2 cellular contexts compared by ENCODE assay signal in the genomic region with DNA sequence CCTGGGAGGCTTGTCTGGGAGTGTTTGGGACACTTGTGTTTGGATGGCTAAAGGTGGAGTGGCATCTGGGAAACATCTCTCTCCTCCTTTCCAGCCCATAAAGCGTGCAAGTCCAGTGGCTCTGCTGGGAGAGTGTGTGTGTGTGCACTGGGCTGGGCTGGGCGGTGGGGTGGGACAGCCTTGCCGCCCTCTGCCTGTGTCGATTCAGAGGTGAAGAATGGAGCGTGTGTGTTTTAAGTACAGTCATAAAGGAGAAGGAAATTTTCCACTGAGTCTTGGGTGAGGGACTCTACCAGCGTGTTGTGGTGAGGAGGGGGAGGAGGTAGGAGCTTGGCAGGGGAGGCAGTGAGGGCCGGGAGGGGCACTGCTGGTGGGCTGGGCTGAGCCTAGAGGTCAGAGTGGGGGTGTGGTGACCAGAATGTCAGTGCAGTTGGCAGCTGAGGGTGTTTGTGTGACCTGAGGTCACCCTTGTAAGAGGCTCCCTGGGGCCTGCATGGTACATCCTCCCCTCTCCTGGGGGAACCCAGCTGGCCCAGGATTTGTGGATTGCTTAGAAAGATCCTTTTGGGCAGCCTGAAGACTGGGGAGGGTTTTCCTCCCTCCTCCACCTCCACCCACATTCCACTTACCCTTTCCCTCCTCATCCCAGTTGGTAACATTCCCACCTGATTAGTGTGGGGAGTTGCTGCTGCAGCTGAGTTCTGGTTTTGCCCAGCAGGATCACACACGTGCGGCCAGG.
A peak's percentile ranks its signal among the peaks of the same experiment; 100 is the strongest.
TF ChIP-seq lines count a peak whose summit lies in the region.

No MANE protein-coding gene starts in this region.

TF ChIP-seq in IMR-90, 13 proteins besides CTCF, POLR2A, EP300 and RAD21:
- TF ChIP-seq BHLHE40 (IDR thresholded peaks at IDR 0.05; ENCODE audit: low read depth, low read length) (peak; percentile 14; the same call in 1 of the 2 replicates), MXI1 (IDR thresholded peaks at IDR 0.05; ENCODE audit: borderline replicate concordance, low read depth, low read length) (peak; percentile 39), RFX5 (IDR thresholded peaks at IDR 0.05; ENCODE audit: low read depth, low read length) (no peak), SMC3 (IDR thresholded peaks at IDR 0.05; ENCODE audit: low read depth, low read length) (0 out of 2 replicates have a peak, but pooled peaks have one; percentile 7)
- TF ChIP-seq, protein P1, sequence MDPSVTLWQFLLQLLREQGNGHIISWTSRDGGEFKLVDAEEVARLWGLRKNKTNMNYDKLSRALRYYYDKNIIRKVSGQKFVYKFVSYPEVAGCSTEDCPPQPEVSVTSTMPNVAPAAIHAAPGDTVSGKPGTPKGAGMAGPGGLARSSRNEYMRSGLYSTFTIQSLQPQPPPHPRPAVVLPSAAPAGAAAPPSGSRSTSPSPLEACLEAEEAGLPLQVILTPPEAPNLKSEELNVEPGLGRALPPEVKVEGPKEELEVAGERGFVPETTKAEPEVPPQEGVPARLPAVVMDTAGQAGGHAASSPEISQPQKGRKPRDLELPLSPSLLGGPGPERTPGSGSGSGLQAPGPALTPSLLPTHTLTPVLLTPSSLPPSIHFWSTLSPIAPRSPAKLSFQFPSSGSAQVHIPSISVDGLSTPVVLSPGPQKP (IDR thresholded peaks at IDR 0.05; ENCODE audit: borderline replicate concordance, low read depth, low read length), result no peak

TF ChIP-seq in HepG2, 621 proteins besides CTCF, POLR2A, EP300 and RAD21:
- TF ChIP-seq, protein P2, sequence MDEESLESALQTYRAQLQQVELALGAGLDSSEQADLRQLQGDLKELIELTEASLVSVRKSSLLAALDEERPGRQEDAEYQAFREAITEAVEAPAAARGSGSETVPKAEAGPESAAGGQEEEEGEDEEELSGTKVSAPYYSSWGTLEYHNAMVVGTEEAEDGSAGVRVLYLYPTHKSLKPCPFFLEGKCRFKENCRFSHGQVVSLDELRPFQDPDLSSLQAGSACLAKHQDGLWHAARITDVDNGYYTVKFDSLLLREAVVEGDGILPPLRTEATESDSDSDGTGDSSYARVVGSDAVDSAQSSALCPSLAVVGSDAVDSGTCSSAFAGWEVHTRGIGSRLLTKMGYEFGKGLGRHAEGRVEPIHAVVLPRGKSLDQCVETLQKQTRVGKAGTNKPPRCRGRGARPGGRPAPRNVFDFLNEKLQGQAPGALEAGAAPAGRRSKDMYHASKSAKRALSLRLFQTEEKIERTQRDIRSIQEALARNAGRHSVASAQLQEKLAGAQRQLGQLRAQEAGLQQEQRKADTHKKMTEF (CRISPR knock-in tag; IDR thresholded peaks at IDR 0.05), result no peak
- TF ChIP-seq ZC3H13 (CRISPR knock-in tag; IDR thresholded peaks at IDR 0.05), result peak; percentile 30; the same call in 1 of the 2 replicates
- 0 out of 2 replicates have a peak, but pooled peaks have one; percentile 36 for TF ChIP-seq MYC (CRISPR knock-in tag; IDR thresholded peaks at IDR 0.05; ENCODE audit: borderline replicate concordance)
- peak; percentile 37; the same call in 1 of the 2 replicates for TF ChIP-seq NR2F6 (IDR thresholded peaks at IDR 0.05)
- TF ChIP-seq NR2F6 (CRISPR knock-in tag; IDR thresholded peaks at IDR 0.05), result no peak
- TF ChIP-seq, protein P3, sequence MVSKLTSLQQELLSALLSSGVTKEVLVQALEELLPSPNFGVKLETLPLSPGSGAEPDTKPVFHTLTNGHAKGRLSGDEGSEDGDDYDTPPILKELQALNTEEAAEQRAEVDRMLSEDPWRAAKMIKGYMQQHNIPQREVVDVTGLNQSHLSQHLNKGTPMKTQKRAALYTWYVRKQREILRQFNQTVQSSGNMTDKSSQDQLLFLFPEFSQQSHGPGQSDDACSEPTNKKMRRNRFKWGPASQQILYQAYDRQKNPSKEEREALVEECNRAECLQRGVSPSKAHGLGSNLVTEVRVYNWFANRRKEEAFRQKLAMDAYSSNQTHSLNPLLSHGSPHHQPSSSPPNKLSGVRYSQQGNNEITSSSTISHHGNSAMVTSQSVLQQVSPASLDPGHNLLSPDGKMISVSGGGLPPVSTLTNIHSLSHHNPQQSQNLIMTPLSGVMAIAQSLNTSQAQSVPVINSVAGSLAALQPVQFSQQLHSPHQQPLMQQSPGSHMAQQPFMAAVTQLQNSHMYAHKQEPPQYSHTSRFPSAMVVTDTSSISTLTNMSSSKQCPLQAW (CRISPR knock-in tag; IDR thresholded peaks at IDR 0.05), result no peak
- TF ChIP-seq, protein P4, sequence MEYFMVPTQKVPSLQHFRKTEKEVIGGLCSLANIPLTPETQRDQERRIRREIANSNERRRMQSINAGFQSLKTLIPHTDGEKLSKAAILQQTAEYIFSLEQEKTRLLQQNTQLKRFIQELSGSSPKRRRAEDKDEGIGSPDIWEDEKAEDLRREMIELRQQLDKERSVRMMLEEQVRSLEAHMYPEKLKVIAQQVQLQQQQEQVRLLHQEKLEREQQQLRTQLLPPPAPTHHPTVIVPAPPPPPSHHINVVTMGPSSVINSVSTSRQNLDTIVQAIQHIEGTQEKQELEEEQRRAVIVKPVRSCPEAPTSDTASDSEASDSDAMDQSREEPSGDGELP (IDR thresholded peaks at IDR 0.05; ENCODE audit: borderline replicate concordance, low read depth), result peak; percentile 26; the same call in 1 of the 2 replicates
- peak; percentile 35; the same call in 1 of the 2 replicates for TF ChIP-seq KDM5B (CRISPR knock-in tag; IDR thresholded peaks at IDR 0.05; ENCODE audit: borderline replicate concordance)
- TF ChIP-seq, protein P5, sequence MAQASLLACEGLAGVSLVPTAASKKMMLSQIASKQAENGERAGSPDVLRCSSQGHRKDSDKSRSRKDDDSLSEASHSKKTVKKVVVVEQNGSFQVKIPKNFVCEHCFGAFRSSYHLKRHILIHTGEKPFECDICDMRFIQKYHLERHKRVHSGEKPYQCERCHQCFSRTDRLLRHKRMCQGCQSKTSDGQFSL (CRISPR knock-in tag; IDR thresholded peaks at IDR 0.05), result peak; percentile 45; the same call in 1 of the 2 replicates
- TF ChIP-seq NR2F1 (CRISPR knock-in tag; IDR thresholded peaks at IDR 0.05), result 0 out of 4 replicates have a peak, but pooled peaks of 1 of the 2 experiments have one; percentile 5
- TF ChIP-seq JUNB (CRISPR knock-in tag; IDR thresholded peaks at IDR 0.05; ENCODE audit: borderline replicate concordance), result peak; percentile 14; the same call in 1 of the 2 replicates
- TF ChIP-seq, protein P6, sequence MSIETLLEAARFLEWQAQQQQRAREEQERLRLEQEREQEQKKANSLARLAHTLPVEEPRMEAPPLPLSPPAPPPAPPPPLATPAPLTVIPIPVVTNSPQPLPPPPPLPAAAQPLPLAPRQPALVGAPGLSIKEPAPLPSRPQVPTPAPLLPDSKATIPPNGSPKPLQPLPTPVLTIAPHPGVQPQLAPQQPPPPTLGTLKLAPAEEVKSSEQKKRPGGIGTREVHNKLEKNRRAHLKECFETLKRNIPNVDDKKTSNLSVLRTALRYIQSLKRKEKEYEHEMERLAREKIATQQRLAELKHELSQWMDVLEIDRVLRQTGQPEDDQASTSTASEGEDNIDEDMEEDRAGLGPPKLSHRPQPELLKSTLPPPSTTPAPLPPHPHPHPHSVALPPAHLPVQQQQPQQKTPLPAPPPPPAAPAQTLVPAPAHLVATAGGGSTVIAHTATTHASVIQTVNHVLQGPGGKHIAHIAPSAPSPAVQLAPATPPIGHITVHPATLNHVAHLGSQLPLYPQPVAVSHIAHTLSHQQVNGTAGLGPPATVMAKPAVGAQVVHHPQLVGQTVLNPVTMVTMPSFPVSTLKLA (IDR thresholded peaks at IDR 0.05), result 0 out of 2 replicates have a peak, but pooled peaks have one; percentile 16
- no peak for TF ChIP-seq GABPB1 (CRISPR knock-in tag; IDR thresholded peaks at IDR 0.05)
- TF ChIP-seq, protein P7, sequence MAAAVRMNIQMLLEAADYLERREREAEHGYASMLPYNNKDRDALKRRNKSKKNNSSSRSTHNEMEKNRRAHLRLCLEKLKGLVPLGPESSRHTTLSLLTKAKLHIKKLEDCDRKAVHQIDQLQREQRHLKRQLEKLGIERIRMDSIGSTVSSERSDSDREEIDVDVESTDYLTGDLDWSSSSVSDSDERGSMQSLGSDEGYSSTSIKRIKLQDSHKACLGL (CRISPR knock-in tag; IDR thresholded peaks at IDR 0.05), result peak; percentile 24; the same call in 1 of the 2 replicates
- TF ChIP-seq RBFOX2 (IDR thresholded peaks at IDR 0.05; ENCODE audit: low read depth, low read length), result peak; percentile 68
- no peak for TF ChIP-seq HOXA7 (CRISPR knock-in tag; IDR thresholded peaks at IDR 0.05)
- TF ChIP-seq ZNF256 (CRISPR knock-in tag; conservative IDR thresholded peaks at IDR 0.05), result no peak
- 0 out of 2 replicates have a peak, but pooled peaks have one; percentile 16 for TF ChIP-seq SAP130 (CRISPR knock-in tag; IDR thresholded peaks at IDR 0.05; ENCODE audit: low read depth)
- TF ChIP-seq, protein P8, sequence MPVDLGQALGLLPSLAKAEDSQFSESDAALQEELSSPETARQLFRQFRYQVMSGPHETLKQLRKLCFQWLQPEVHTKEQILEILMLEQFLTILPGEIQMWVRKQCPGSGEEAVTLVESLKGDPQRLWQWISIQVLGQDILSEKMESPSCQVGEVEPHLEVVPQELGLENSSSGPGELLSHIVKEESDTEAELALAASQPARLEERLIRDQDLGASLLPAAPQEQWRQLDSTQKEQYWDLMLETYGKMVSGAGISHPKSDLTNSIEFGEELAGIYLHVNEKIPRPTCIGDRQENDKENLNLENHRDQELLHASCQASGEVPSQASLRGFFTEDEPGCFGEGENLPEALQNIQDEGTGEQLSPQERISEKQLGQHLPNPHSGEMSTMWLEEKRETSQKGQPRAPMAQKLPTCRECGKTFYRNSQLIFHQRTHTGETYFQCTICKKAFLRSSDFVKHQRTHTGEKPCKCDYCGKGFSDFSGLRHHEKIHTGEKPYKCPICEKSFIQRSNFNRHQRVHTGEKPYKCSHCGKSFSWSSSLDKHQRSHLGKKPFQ (CRISPR knock-in tag; IDR thresholded peaks at IDR 0.05; ENCODE audit: insufficient replicate concordance), result peak; percentile 36
- TF ChIP-seq, protein P9, sequence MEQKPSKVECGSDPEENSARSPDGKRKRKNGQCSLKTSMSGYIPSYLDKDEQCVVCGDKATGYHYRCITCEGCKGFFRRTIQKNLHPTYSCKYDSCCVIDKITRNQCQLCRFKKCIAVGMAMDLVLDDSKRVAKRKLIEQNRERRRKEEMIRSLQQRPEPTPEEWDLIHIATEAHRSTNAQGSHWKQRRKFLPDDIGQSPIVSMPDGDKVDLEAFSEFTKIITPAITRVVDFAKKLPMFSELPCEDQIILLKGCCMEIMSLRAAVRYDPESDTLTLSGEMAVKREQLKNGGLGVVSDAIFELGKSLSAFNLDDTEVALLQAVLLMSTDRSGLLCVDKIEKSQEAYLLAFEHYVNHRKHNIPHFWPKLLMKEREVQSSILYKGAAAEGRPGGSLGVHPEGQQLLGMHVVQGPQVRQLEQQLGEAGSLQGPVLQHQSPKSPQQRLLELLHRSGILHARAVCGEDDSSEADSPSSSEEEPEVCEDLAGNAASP (CRISPR knock-in tag; IDR thresholded peaks at IDR 0.05; ENCODE audit: borderline replicate concordance), result peak; percentile 32; the same call in 1 of the 2 replicates
- peak; percentile 29 for TF ChIP-seq AGO2 (optimal IDR thresholded peaks at IDR 0.05; ENCODE audit: low read depth, low read length)
- TF ChIP-seq ZNF780A (CRISPR knock-in tag; IDR thresholded peaks at IDR 0.05), result 0 out of 2 replicates have a peak, but pooled peaks have one; percentile 39
- peak; percentile 52; the same call in 1 of the 2 replicates for TF ChIP-seq ZSCAN25 (CRISPR knock-in tag; IDR thresholded peaks at IDR 0.05)
- 0 out of 2 replicates have a peak, but pooled peaks have one; percentile 47 for TF ChIP-seq TARDBP (CRISPR knock-in tag; IDR thresholded peaks at IDR 0.05)
- TF ChIP-seq SATB2 (CRISPR knock-in tag; IDR thresholded peaks at IDR 0.05), result no peak
- no peak for TF ChIP-seq ZFY (CRISPR knock-in tag; IDR thresholded peaks at IDR 0.05)
- no peak for TF ChIP-seq SCMH1 (CRISPR knock-in tag; IDR thresholded peaks at IDR 0.05; ENCODE audit: borderline replicate concordance)
- peak; percentile 38 for TF ChIP-seq SALL1 (CRISPR knock-in tag; IDR thresholded peaks at IDR 0.05)
- TF ChIP-seq, protein P10, sequence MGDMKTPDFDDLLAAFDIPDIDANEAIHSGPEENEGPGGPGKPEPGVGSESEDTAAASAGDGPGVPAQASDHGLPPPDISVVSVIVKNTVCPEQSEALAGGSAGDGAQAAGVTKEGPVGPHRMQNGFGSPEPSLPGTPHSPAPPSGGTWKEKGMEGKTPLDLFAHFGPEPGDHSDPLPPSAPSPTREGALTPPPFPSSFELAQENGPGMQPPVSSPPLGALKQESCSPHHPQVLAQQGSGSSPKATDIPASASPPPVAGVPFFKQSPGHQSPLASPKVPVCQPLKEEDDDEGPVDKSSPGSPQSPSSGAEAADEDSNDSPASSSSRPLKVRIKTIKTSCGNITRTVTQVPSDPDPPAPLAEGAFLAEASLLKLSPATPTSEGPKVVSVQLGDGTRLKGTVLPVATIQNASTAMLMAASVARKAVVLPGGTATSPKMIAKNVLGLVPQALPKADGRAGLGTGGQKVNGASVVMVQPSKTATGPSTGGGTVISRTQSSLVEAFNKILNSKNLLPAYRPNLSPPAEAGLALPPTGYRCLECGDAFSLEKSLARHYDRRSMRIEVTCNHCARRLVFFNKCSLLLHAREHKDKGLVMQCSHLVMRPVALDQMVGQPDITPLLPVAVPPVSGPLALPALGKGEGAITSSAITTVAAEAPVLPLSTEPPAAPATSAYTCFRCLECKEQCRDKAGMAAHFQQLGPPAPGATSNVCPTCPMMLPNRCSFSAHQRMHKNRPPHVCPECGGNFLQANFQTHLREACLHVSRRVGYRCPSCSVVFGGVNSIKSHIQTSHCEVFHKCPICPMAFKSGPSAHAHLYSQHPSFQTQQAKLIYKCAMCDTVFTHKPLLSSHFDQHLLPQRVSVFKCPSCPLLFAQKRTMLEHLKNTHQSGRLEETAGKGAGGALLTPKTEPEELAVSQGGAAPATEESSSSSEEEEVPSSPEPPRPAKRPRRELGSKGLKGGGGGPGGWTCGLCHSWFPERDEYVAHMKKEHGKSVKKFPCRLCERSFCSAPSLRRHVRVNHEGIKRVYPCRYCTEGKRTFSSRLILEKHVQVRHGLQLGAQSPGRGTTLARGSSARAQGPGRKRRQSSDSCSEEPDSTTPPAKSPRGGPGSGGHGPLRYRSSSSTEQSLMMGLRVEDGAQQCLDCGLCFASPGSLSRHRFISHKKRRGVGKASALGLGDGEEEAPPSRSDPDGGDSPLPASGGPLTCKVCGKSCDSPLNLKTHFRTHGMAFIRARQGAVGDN (CRISPR knock-in tag; IDR thresholded peaks at IDR 0.05), result peak; percentile 65
- TF ChIP-seq ZNF263 (CRISPR knock-in tag; IDR thresholded peaks at IDR 0.05), result 0 out of 2 replicates have a peak, but pooled peaks have one; percentile 37
- TF ChIP-seq TMF1 (CRISPR knock-in tag; IDR thresholded peaks at IDR 0.05; ENCODE audit: low read depth), result 0 out of 2 replicates have a peak, but pooled peaks have one; percentile 39
